In genomic region chr19:18119243-18120105, GRCh38 we compare ENCODE assay signal across 7 cellular contexts. TPM values are rescaled to one million over a fixed set of nuclear protein-coding genes. Genes with fewer than 3 reads are reported as not detected.
DNase-seq lines count a peak whose midpoint lies in the region; ATAC-seq and TF ChIP-seq lines count a peak whose summit lies in the region.

No MANE protein-coding gene starts in this region.

- DNase-seq in activated naive CD4-positive, alpha-beta T cell (lab: John Stamatoyannopoulos, UW), result peak in 3 of 4 experiments; percentile 5 to 46 (median 24)
- DNase-seq in natural killer cell treated with Interleukin-12 subunit alpha and Interleukin-12 subunit beta and Interleukin-15 and Interleukin-18, amount 100 ng/mL, for 72 hours (ENCODE audit: low spot score), result no peak
- no peak for DNase-seq in GM10266 (ENCODE audit: extremely low spot score)
- DNase-seq in glomerular visceral epithelial cell (ENCODE audit: extremely low spot score), result no peak

- H3K4me3 ChIP-seq in OCI-LY1 (ENCODE audit: low read depth, low read length, poor library complexity, severe bottlenecking) (peak overlapping the region; percentile 84), thymus (ENCODE audit: low read length) (peak overlapping the region; percentile 6)

- no peak overlapping the region for H2AFZ ChIP-seq in OCI-LY1 (ENCODE audit: low read length)

- no peaks in the 10 kb centered on the region for H3F3A ChIP-seq in OCI-LY1 (ENCODE audit: insufficient read depth, low read length)

- no peaks in the 10 kb centered on the region for H3K9me3 ChIP-seq in OCI-LY1 (ENCODE audit: low read length)
- no peaks in the 10 kb centered on the region for H3K9me3 ChIP-seq in thymus (ENCODE audit: control insufficient read depth)

- H3K27ac ChIP-seq in OCI-LY1 (ENCODE audit: low read depth, low read length, poor library complexity, severe bottlenecking), result peak overlapping the region; percentile 73
- H3K27ac ChIP-seq in thymus (ENCODE audit: low read depth), result peak overlapping the region; percentile 77

- peaks cover 32% of the 10 kb centered on the region for H3K36me3 ChIP-seq in OCI-LY1 (ENCODE audit: insufficient read depth, low read length)
- peaks cover 20% of the 10 kb centered on the region for H3K36me3 ChIP-seq in thymus (ENCODE audit: control insufficient read depth, insufficient read depth)

- H3K9me2 ChIP-seq in OCI-LY1 (ENCODE audit: low read depth, low read length), result no peaks in the 10 kb centered on the region

- 72% methylated on average over 22 of the region's 22 CpGs for WGBS in thymus

- no peak for ATAC-seq in natural killer cell treated with Interleukin-12 subunit alpha and Interleukin-12 subunit beta and Interleukin-15 and Interleukin-18, amount 100 ng/mL, for 72 hours
- ATAC-seq in GM19467 (IDR thresholded peaks at IDR 0.05; ENCODE audit: unreplicated experiment), result no peak

- no peaks in the 10 kb centered on the region for H3K27me3 Mint-ChIP-seq in natural killer cell treated with Interleukin-12 subunit alpha and Interleukin-12 subunit beta and Interleukin-15 and Interleukin-18, amount 100 ng/mL, for 72 hours

- H3K27me3 ChIP-seq in OCI-LY1 (ENCODE audit: insufficient read depth, low read length) (no peaks in the 10 kb centered on the region), thymus (ENCODE audit: control insufficient read depth, insufficient read depth) (no peaks in the 10 kb centered on the region)

- H3K4me2 ChIP-seq in OCI-LY1 (ENCODE audit: low read length), result peak overlapping the region; percentile 84

- H3K4me1 Mint-ChIP-seq in natural killer cell treated with Interleukin-12 subunit alpha and Interleukin-12 subunit beta and Interleukin-15 and Interleukin-18, amount 100 ng/mL, for 72 hours (ENCODE audit: low read depth in 2 of 2), result peaks cover 33 to 39% of the 10 kb centered on the region in 2 donors

- no peaks in the 10 kb centered on the region for H4K20me1 ChIP-seq in OCI-LY1 (ENCODE audit: insufficient read depth, low read length)

- no peaks in the 10 kb centered on the region for H3K36me3 Mint-ChIP-seq in natural killer cell treated with Interleukin-12 subunit alpha and Interleukin-12 subunit beta and Interleukin-15 and Interleukin-18, amount 100 ng/mL, for 72 hours

- peak overlapping the region; percentile 87 for H3K4me3 Mint-ChIP-seq in natural killer cell treated with Interleukin-12 subunit alpha and Interleukin-12 subunit beta and Interleukin-15 and Interleukin-18, amount 100 ng/mL, for 72 hours

- TF ChIP-seq CTCF in OCI-LY1 (IDR thresholded peaks at IDR 0.05; ENCODE audit: low read length) (no peak), GM10266 (IDR thresholded peaks at IDR 0.05; ENCODE audit: control insufficient read depth, insufficient read depth, low read depth, missing control alignments) (no peak)

- H3K79me2 ChIP-seq in OCI-LY1 (ENCODE audit: insufficient read depth, low read length), result no peaks in the 10 kb centered on the region

- no peaks in the 10 kb centered on the region for H3K9me3 Mint-ChIP-seq in natural killer cell treated with Interleukin-12 subunit alpha and Interleukin-12 subunit beta and Interleukin-15 and Interleukin-18, amount 100 ng/mL, for 72 hours

- peaks cover 27% of the 10 kb centered on the region for H3K4me1 ChIP-seq in OCI-LY1 (ENCODE audit: insufficient read depth, low read length, severe bottlenecking)
- peaks cover 14% of the 10 kb centered on the region for H3K4me1 ChIP-seq in thymus (ENCODE audit: control insufficient read depth, insufficient read depth, low read length)

- peak overlapping the region; percentile 78 for H3K9ac ChIP-seq in OCI-LY1 (ENCODE audit: low read length)

- H3K27ac Mint-ChIP-seq in natural killer cell treated with Interleukin-12 subunit alpha and Interleukin-12 subunit beta and Interleukin-15 and Interleukin-18, amount 100 ng/mL, for 72 hours, result peak overlapping the region; percentile 77 to 81

RNA-seq across cellular contexts. Expression of gene MAST3, which starts 21.9 kb away (rescaled TPM):
- total RNA-seq in natural killer cell treated with Interleukin-12 subunit alpha and Interleukin-12 subunit beta and Interleukin-15 and Interleukin-18, amount 100 ng/mL, for 72 hours, result 10 to 100 TPM; 30.3 to 31.4 TPM
- polyA plus RNA-seq in thymus, result 8.9 TPM

RNA-seq across cellular contexts. Expression of gene IL12RB1, which starts 32.7 kb away (rescaled TPM):
- total RNA-seq in natural killer cell treated with Interleukin-12 subunit alpha and Interleukin-12 subunit beta and Interleukin-15 and Interleukin-18, amount 100 ng/mL, for 72 hours, result 100 to 1,000 TPM; 109 to 124 TPM
- polyA plus RNA-seq in thymus, result 3.7 TPM

RNA-seq across cellular contexts. Expression of gene PIK3R2, which starts 33.5 kb away (rescaled TPM):
- total RNA-seq in natural killer cell treated with Interleukin-12 subunit alpha and Interleukin-12 subunit beta and Interleukin-15 and Interleukin-18, amount 100 ng/mL, for 72 hours, result 10 to 100 TPM; 12.6 to 20.1 TPM
- 15.1 TPM for polyA plus RNA-seq in thymus

RNA-seq across cellular contexts. Expression of gene IFI30, which starts 54.1 kb away (rescaled TPM):
- 100 to 1,000 TPM in 1 of 2 donors, 10 to 100 TPM in 1; 76.2 to 139 TPM for total RNA-seq in natural killer cell treated with Interleukin-12 subunit alpha and Interleukin-12 subunit beta and Interleukin-15 and Interleukin-18, amount 100 ng/mL, for 72 hours
- polyA plus RNA-seq in thymus, result 237 TPM

Comparison
In these comparisons a context has a peak if more than half of its experiments do, and no peak if none do; other contexts are left out.
1. DNase-seq: peak in activated naive CD4-positive, alpha-beta T cell (3 of 4); none in natural killer cell treated with Interleukin-12 subunit alpha and Interleukin-12 subunit beta and Interleukin-15 and Interleukin-18, amount 100 ng/mL, for 72 hours (single experiment), GM10266 (single experiment) and glomerular visceral epithelial cell (single experiment).